In genomic region chr5:168600409-168600808, GRCh38 we compare ENCODE assay signal across 1 cellular context.
TF ChIP-seq lines count a peak whose summit lies in the region.

No MANE protein-coding gene starts in this region.

TF ChIP-seq in HepG2, 621 proteins besides CTCF, POLR2A, EP300 and RAD21 (continued from another document):
- TF ChIP-seq ZNF331 (CRISPR knock-in tag; IDR thresholded peaks at IDR 0.05) (peak; percentile 68; the same call in 1 of the 2 replicates), ZNF264 (CRISPR knock-in tag; IDR thresholded peaks at IDR 0.05) (0 out of 2 replicates have a peak, but pooled peaks have one; percentile 38), ARNT2 (CRISPR knock-in tag; IDR thresholded peaks at IDR 0.05; ENCODE audit: low read depth) (no peak), PITX1 (CRISPR knock-in tag; IDR thresholded peaks at IDR 0.05) (peak; percentile 74; the same call in 1 of the 2 replicates), FOXO1 (CRISPR knock-in tag; IDR thresholded peaks at IDR 0.05) (peak; percentile 65; the same call in 1 of the 2 replicates), GMEB2 (CRISPR knock-in tag; IDR thresholded peaks at IDR 0.05; ENCODE audit: low read depth) (no peak), ARID4A (CRISPR knock-in tag; IDR thresholded peaks at IDR 0.05; ENCODE audit: borderline replicate concordance) (peak; percentile 39; the same call in 1 of the 2 replicates), NCOA2 (CRISPR knock-in tag; IDR thresholded peaks at IDR 0.05) (peak; percentile 79), SIX4 (CRISPR knock-in tag; IDR thresholded peaks at IDR 0.05) (peak; percentile 96), ZFP36 (IDR thresholded peaks at IDR 0.05; ENCODE audit: borderline replicate concordance, low read depth, low read length, partially characterized antibody) (no peak), TBL1XR1 (IDR thresholded peaks at IDR 0.05; ENCODE audit: borderline replicate concordance, low read length, partially characterized antibody) (no peak), SALL1 (CRISPR knock-in tag; IDR thresholded peaks at IDR 0.05) (peak; percentile 92), ZBTB43 (CRISPR knock-in tag; conservative IDR thresholded peaks at IDR 0.05) (no peak)
TF ChIP-seq in HepG2: peak in this region for 97.
